28 cellular contexts compared by ENCODE assay signal in genomic region chr20:61585764-61586163, GRCh38.
DNase-seq lines count a peak whose midpoint lies in the region; ATAC-seq, FAIRE-seq and TF ChIP-seq lines count a peak whose summit lies in the region.
"Had no signal": no experiment of that assay in that cellular context is flagged by ENCODE, and none has a peak within 500 bp of the region (broad histone marks: within the 10 kb centered on the region; RNA-seq: fewer than 3 reads in every experiment).

No MANE protein-coding gene starts in this region.

- in situ Hi-C loops in HepG2 (cut with HindIII; ENCODE audit: extremely low pct_ligation_motif_present, low pct_unique_long_range_greater_than_20kb) (no loop called here), IMR-90 (cut with MboI; ENCODE audit: low sequenced_read_pairs) (no loop called here)

- POLR2A ChIA-PET in HepG2 (lab: Yijun Ruan, JAX) (no interaction called here), IMR-90 (lab: Charles Lee; ENCODE audit: unreplicated experiment) (no interaction called here)
- POLR2A ChIA-PET in activated CD4-positive, alpha-beta memory T cell treated with anti-CD3 and anti-CD28 coated beads for 36 hours (lab: Charles Lee), result no interaction called here
- POLR2A ChIA-PET in CD8-positive, alpha-beta memory T cell (lab: Charles Lee), result no interaction called here

- BruUV-seq in HepG2 (replicated peaks; lab: Mats Ljungman, UMichigan) (no TSS peak), IMR-90 (replicated peaks; lab: Mats Ljungman, UMichigan) (no TSS peak)

- ATAC-seq in HepG2 (no peak), right lobe of liver (no peak), IMR-90 (ENCODE audit: low read depth) (no peak)
- ATAC-seq: A549; CD8-positive, alpha-beta T cell; GM12878 had no signal

- intact Hi-C loops in HepG2 (cut with micrococcal nuclease; ENCODE audit: unreplicated experiment) (no loop called here), right lobe of liver (cut with DNase I) (no loop called here), IMR-90 (cut with micrococcal nuclease) (no loop called here)
- intact Hi-C loops in activated CD4-positive, alpha-beta memory T cell treated with anti-CD3 and anti-CD28 coated beads for 36 hours (cut with micrococcal nuclease), result no loop called here

- H3K56ac ChIP-seq in IMR-90 (ENCODE audit: extremely low read depth, insufficient read depth, low read length), result no peak overlapping the region

- H2AFZ ChIP-seq in HepG2 (ENCODE audit: low read length) (no peak overlapping the region), IMR-90 (replicated peaks; ENCODE audit: low read length, poor library complexity) (no peak overlapping the region)

- H2BK5ac ChIP-seq in IMR-90 (ENCODE audit: low read depth, low read length, poor library complexity, severe bottlenecking), result no peak overlapping the region

- H3K4me2 ChIP-seq in HepG2 (ENCODE audit: low read depth, low read length), result no peak overlapping the region
- H3K4me2 ChIP-seq in IMR-90 (ENCODE audit: low read depth, low read length), result no peak overlapping the region
- H3K4me2 ChIP-seq: A549 had no signal

- no peak overlapping the region for H4K91ac ChIP-seq in IMR-90 (ENCODE audit: insufficient read depth, low read depth, low read length)

- H4K20me1 ChIP-seq in HepG2 (ENCODE audit: insufficient read depth, low read length) (no peaks in the 10 kb centered on the region), IMR-90 (ENCODE audit: insufficient read depth, low read length) (peaks cover 4% of the 10 kb centered on the region; the same call in 1 of the 2 replicates)

- no peak overlapping the region for H3K4me3 ChIP-seq in HepG2 (replicated peaks in 1 of 3; ENCODE audit: insufficient read depth in 1 of 3, low read depth in 2 of 3, low read length in 3 of 3)
- H3K4me3 ChIP-seq in right lobe of liver, result no peak overlapping the region
- no peak overlapping the region for H3K4me3 ChIP-seq in IMR-90 (ENCODE audit: insufficient read depth, low read depth, low read length)
- no peak overlapping the region for H3K4me3 ChIP-seq in bronchial epithelial cell (ENCODE audit: low read depth, low read length)
- H3K4me3 ChIP-seq in CD8-positive, alpha-beta memory T cell (ENCODE audit: low read length), result no peak overlapping the region
- H3K4me3 ChIP-seq: A549; BLaER1 treated with 17β-estradiol and CSF1 and Interleukin-3, amounts not matched to agents 10 nM and 100 nM; GM12878 had no signal

- no peak overlapping the region for H3K18ac ChIP-seq in IMR-90 (ENCODE audit: low read depth, low read length)

- no peak overlapping the region for H3K4me3 Mint-ChIP-seq in activated CD4-positive, alpha-beta memory T cell treated with anti-CD3 and anti-CD28 coated beads for 36 hours
- no peak overlapping the region for H3K4me3 Mint-ChIP-seq in CD8-positive, alpha-beta memory T cell
- H3K4me3 Mint-ChIP-seq: B cell; CD4-positive, alpha-beta T cell; CD8-positive, alpha-beta T cell had no signal

- H3K36me3 ChIP-seq in HepG2 (replicated peaks in 1 of 2; ENCODE audit: control insufficient read depth in 1 of 2, insufficient read depth in 2 of 2, low read length in 2 of 2) (no peaks in the 10 kb centered on the region), right lobe of liver (no peaks in the 10 kb centered on the region), IMR-90 (ENCODE audit: control insufficient read depth, insufficient read depth, low read length) (no peaks in the 10 kb centered on the region), bronchial epithelial cell (ENCODE audit: control insufficient read depth, insufficient read depth, low read length) (no peaks in the 10 kb centered on the region)
- no peaks in the 10 kb centered on the region for H3K36me3 ChIP-seq in CD8-positive, alpha-beta memory T cell (ENCODE audit: insufficient read depth, low read length)
- H3K36me3 ChIP-seq: BLaER1 treated with 17β-estradiol and CSF1 and Interleukin-3, amounts not matched to agents 10 nM and 100 nM had no signal

- no peak overlapping the region for H2AK9ac ChIP-seq in IMR-90 (replicated peaks; ENCODE audit: low read depth, low read length, poor library complexity)

- H3K9me3 Mint-ChIP-seq in activated CD4-positive, alpha-beta memory T cell treated with anti-CD3 and anti-CD28 coated beads for 36 hours, result no peaks in the 10 kb centered on the region
- peaks cover 0 to 6% (median 3%) of the 10 kb centered on the region in 5 donors for H3K9me3 Mint-ChIP-seq in CD8-positive, alpha-beta memory T cell
- H3K9me3 Mint-ChIP-seq: CD4-positive, alpha-beta T cell; CD8-positive, alpha-beta T cell had no signal

- no peak overlapping the region for H2BK20ac ChIP-seq in IMR-90 (ENCODE audit: low read depth, low read length)

- H3K9me1 ChIP-seq in IMR-90 (ENCODE audit: insufficient read depth, low read length), result peaks cover 11% of the 10 kb centered on the region

- no peak overlapping the region for H3K23ac ChIP-seq in IMR-90 (ENCODE audit: low read depth, low read length)

- H3K14ac ChIP-seq in IMR-90 (replicated peaks; ENCODE audit: low read depth, low read length), result no peak overlapping the region

- no peaks in the 10 kb centered on the region for H3K4me1 Mint-ChIP-seq in activated CD4-positive, alpha-beta memory T cell treated with anti-CD3 and anti-CD28 coated beads for 36 hours (ENCODE audit: low read depth)
- H3K4me1 Mint-ChIP-seq in CD8-positive, alpha-beta memory T cell, result no peaks in the 10 kb centered on the region
- H3K4me1 Mint-ChIP-seq: B cell had no signal

- H3K79me1 ChIP-seq in IMR-90 (ENCODE audit: low read depth in 1 of 2, low read length in 2 of 2), result no peaks in the 10 kb centered on the region

- TF ChIP-seq EP300 in HepG2 (IDR thresholded peaks at IDR 0.05; ENCODE audit: low read depth in 2 of 2, low read length in 2 of 2) (no peak), HepG2 (CRISPR knock-in tag; IDR thresholded peaks at IDR 0.05; ENCODE audit: borderline replicate concordance) (no peak)

- DNase-seq in HepG2 (ENCODE audit: low spot score) (no peak), right lobe of liver (no peak), IMR-90 (no peak), bronchial epithelial cell (ENCODE audit: low read depth) (no peak), urothelium cell line (ENCODE audit: low spot score) (no peak), NCI-H226 (no peak)
- no peak for DNase-seq in activated CD4-positive, alpha-beta memory T cell treated with anti-CD3 and anti-CD28 coated beads for 36 hours
- DNase-seq in CD8-positive, alpha-beta memory T cell, result no peak
- DNase-seq: AML-193; CD4-positive, alpha-beta T cell; CD8-positive, alpha-beta T cell; COR-L47; DMS 273 treated with DMSO at 0.1 percent for 48 hours; DMS153; DMS53; DMS79; DND-41; EL; GDM1 had no signal

- no peak overlapping the region for H2BK120ac ChIP-seq in IMR-90 (ENCODE audit: low read depth, low read length)

- FAIRE-seq in HepG2 (lab: Jason Lieb, UNC) (no peak), bronchial epithelial cell (lab: Jason Lieb, UNC) (peak; percentile 83), urothelium cell line (lab: Jason Lieb, UNC) (peak; percentile 96)
- FAIRE-seq: A549, GM12878, GM12892, GM18507, GM19239 had no signal

- no peak overlapping the region for H4K5ac ChIP-seq in IMR-90 (ENCODE audit: low read depth, low read length)

- CTCF ChIA-PET in HepG2 (lab: Yijun Ruan, JAX; ENCODE audit: low intra/inter-chr PET ratio, low total read pairs), result no interaction called here
- CTCF ChIA-PET in IMR-90 (lab: Yijun Ruan, JAX), result no interaction called here
- CTCF ChIA-PET in activated CD4-positive, alpha-beta memory T cell treated with anti-CD3 and anti-CD28 coated beads for 36 hours (lab: Charles Lee), result no interaction called here
- CTCF ChIA-PET in CD8-positive, alpha-beta memory T cell (lab: Charles Lee), result no interaction called here

- WGBS in HepG2 (ENCODE audit: low lambda C conversion rate), result 48% methylated on average over 2 of the region's 2 CpGs
- 96% methylated on average over 2 of the region's 2 CpGs for WGBS in right lobe of liver (ENCODE audit: insufficient coverage, low coverage, low lambda C conversion rate, missing lambda C conversion rate)
- 94% methylated on average over 2 of the region's 2 CpGs; no CpG with 5 or more reads in 1 of the 2 experiments for WGBS in IMR-90 (ENCODE audit: extremely low coverage in 2 of 2, insufficient read length in 1 of 2), 2 experiments

- no peak overlapping the region for H3K27ac Mint-ChIP-seq in activated CD4-positive, alpha-beta memory T cell treated with anti-CD3 and anti-CD28 coated beads for 36 hours
- no peak overlapping the region for H3K27ac Mint-ChIP-seq in CD8-positive, alpha-beta memory T cell
- H3K27ac Mint-ChIP-seq: B cell; CD4-positive, alpha-beta T cell; CD8-positive, alpha-beta T cell had no signal

- no peak overlapping the region for H2BK15ac ChIP-seq in IMR-90 (ENCODE audit: low read depth, low read length)

- no peak overlapping the region for H4K8ac ChIP-seq in IMR-90 (ENCODE audit: low read depth in 2 of 2, low read length in 2 of 2)

- peaks cover 4% of the 10 kb centered on the region for H3K27me3 Mint-ChIP-seq in activated CD4-positive, alpha-beta memory T cell treated with anti-CD3 and anti-CD28 coated beads for 36 hours
- peaks cover 0 to 6% of the 10 kb centered on the region in 2 donors for H3K27me3 Mint-ChIP-seq in CD8-positive, alpha-beta memory T cell
- H3K27me3 Mint-ChIP-seq: B cell had no signal

- no peak overlapping the region for H3K9ac ChIP-seq in HepG2 (ENCODE audit: insufficient read depth, low read depth, low read length)
- no peak overlapping the region for H3K9ac ChIP-seq in IMR-90 (ENCODE audit: low read depth, low read length)
- H3K9ac ChIP-seq: BLaER1 treated with 17β-estradiol and CSF1 and Interleukin-3, amounts not matched to agents 10 nM and 100 nM had no signal

- H3K9me3 ChIP-seq in HepG2 (ENCODE audit: low read length) (no peaks in the 10 kb centered on the region), right lobe of liver (no peaks in the 10 kb centered on the region), IMR-90 (ENCODE audit: control insufficient read depth, insufficient read depth, low read length) (no peaks in the 10 kb centered on the region)
- no peaks in the 10 kb centered on the region for H3K9me3 ChIP-seq in CD8-positive, alpha-beta memory T cell (ENCODE audit: low read length)

- dilution Hi-C loops in IMR-90 (cut with HindIII; ENCODE audit: low sequenced_read_pairs, unreplicated experiment), result no loop called here

- H3K79me2 ChIP-seq in HepG2 (ENCODE audit: insufficient read depth, low read length), result no peaks in the 10 kb centered on the region

- no peak for TF ChIP-seq RAD21 in HepG2 (CRISPR knock-in tag; IDR thresholded peaks at IDR 0.05)
- TF ChIP-seq RAD21 in IMR-90 (IDR thresholded peaks at IDR 0.05; ENCODE audit: low read length), result no peak

- no peak for TF ChIP-seq POLR2A in HepG2 (IDR thresholded peaks at IDR 0.05; ENCODE audit: insufficient read depth in 1 of 2, low read depth in 2 of 2, low read length in 2 of 2)
- TF ChIP-seq POLR2A in right lobe of liver (IDR thresholded peaks at IDR 0.05), result no peak
- no peak for TF ChIP-seq POLR2A in IMR-90 (IDR thresholded peaks at IDR 0.05; ENCODE audit: low read depth, low read length)

- H3K27me3 ChIP-seq in HepG2 (ENCODE audit: control insufficient read depth in 1 of 2, insufficient read depth in 2 of 2, low read length in 2 of 2), result peaks cover 7 to 43% of the 10 kb centered on the region in 2 experiments; a peak in 3 of 5 replicates
- H3K27me3 ChIP-seq in right lobe of liver, result no peaks in the 10 kb centered on the region
- peaks cover 4% of the 10 kb centered on the region; the same call in 1 of the 2 replicates for H3K27me3 ChIP-seq in IMR-90 (ENCODE audit: control insufficient read depth, insufficient read depth, low read length)
- H3K27me3 ChIP-seq in bronchial epithelial cell (ENCODE audit: control insufficient read depth, insufficient read depth, low read length), result no peaks in the 10 kb centered on the region
- H3K27me3 ChIP-seq in CD8-positive, alpha-beta memory T cell (ENCODE audit: insufficient read depth, low read length, poor library complexity, severe bottlenecking), result no peaks in the 10 kb centered on the region
- H3K27me3 ChIP-seq: BLaER1 treated with 17β-estradiol and CSF1 and Interleukin-3, amounts not matched to agents 10 nM and 100 nM had no signal

- H3K4ac ChIP-seq in IMR-90 (ENCODE audit: low read depth, low read length), result peak overlapping the region; percentile 13; the same call in 1 of the 2 replicates

- H2AK5ac ChIP-seq in IMR-90 (ENCODE audit: low read depth, low read length), result peak overlapping the region; percentile 20; the same call in 1 of the 2 replicates

- H3K4me1 ChIP-seq in HepG2 (ENCODE audit: insufficient read depth, low read length) (peaks cover 8% of the 10 kb centered on the region), right lobe of liver (no peaks in the 10 kb centered on the region), IMR-90 (ENCODE audit: control insufficient read depth, insufficient read depth, low read length) (peaks cover 10% of the 10 kb centered on the region)
- H3K4me1 ChIP-seq in CD8-positive, alpha-beta memory T cell (ENCODE audit: insufficient read depth, low read length), result no peaks in the 10 kb centered on the region

- TF ChIP-seq CTCF in HepG2 (CRISPR knock-in tag; IDR thresholded peaks at IDR 0.05) (no peak), right lobe of liver (IDR thresholded peaks at IDR 0.05) (no peak), IMR-90 (conservative IDR thresholded peaks at IDR 0.05; ENCODE audit: low read depth, low read length) (no peak), bronchial epithelial cell (IDR thresholded peaks at IDR 0.05; ENCODE audit: insufficient read depth, low read length, severe bottlenecking) (no peak)

- no peak overlapping the region for H3K27ac ChIP-seq in HepG2 (ENCODE audit: extremely low read length, insufficient read depth, low read length)
- H3K27ac ChIP-seq in right lobe of liver, result no peak overlapping the region
- H3K27ac ChIP-seq in IMR-90 (ENCODE audit: insufficient read depth, low read length), result no peak overlapping the region
- H3K27ac ChIP-seq in CD8-positive, alpha-beta memory T cell (ENCODE audit: low read depth, low read length), result no peak overlapping the region
- H3K27ac ChIP-seq: 22Rv1; A549; BLaER1 treated with 17β-estradiol and CSF1 and Interleukin-3, amounts not matched to agents 10 nM and 100 nM; C4-2B had no signal

- H3K36me3 Mint-ChIP-seq in activated CD4-positive, alpha-beta memory T cell treated with anti-CD3 and anti-CD28 coated beads for 36 hours, result no peaks in the 10 kb centered on the region
- H3K36me3 Mint-ChIP-seq in CD8-positive, alpha-beta memory T cell, result no peaks in the 10 kb centered on the region
- H3K36me3 Mint-ChIP-seq: CD8-positive, alpha-beta T cell had no signal
